13 cellular contexts compared by ENCODE assay signal in genomic region chr3:151008699-151009098, GRCh38. TPM values are rescaled to one million over a fixed set of nuclear protein-coding genes. Genes with fewer than 3 reads are reported as not detected.
DNase-seq lines count a peak whose midpoint lies in the region; ATAC-seq, FAIRE-seq and TF ChIP-seq lines count a peak whose summit lies in the region.
"Had no signal": no experiment of that assay in that cellular context is flagged by ENCODE, and none has a peak within 500 bp of the region (broad histone marks: within the 10 kb centered on the region; RNA-seq: fewer than 3 reads in every experiment).

No MANE protein-coding gene starts in this region.

- H3K4me3 ChIP-seq in Loucy (ENCODE audit: low read length, poor library complexity, severe bottlenecking): no peak overlapping the region
- no peak overlapping the region for H3K4me3 ChIP-seq in bronchial epithelial cell (ENCODE audit: low read depth, low read length)
- no peak overlapping the region for H3K4me3 ChIP-seq in mesenchymal stem cell (ENCODE audit: insufficient read depth in 1 of 2, low read depth in 1 of 2, low read length in 2 of 2)
- H3K4me3 ChIP-seq: upper lobe of right lung had no signal

- no peaks in the 10 kb centered on the region for H3K27me3 ChIP-seq in Loucy (ENCODE audit: insufficient read depth, low read length, poor library complexity, severe bottlenecking)
- peaks cover 3% of the 10 kb centered on the region for H3K27me3 ChIP-seq in bronchial epithelial cell (ENCODE audit: control insufficient read depth, insufficient read depth, low read length)
- H3K27me3 ChIP-seq in mesenchymal stem cell (ENCODE audit: control insufficient read depth in 1 of 2, insufficient read depth in 1 of 2, low read length in 2 of 2): peaks cover 0 to 8% of the 10 kb centered on the region in 2 experiments

- H3K27ac ChIP-seq in mesenchymal stem cell (ENCODE audit: low read length, poor library complexity, severe bottlenecking): no peak overlapping the region
- H3K27ac ChIP-seq: upper lobe of right lung had no signal

- no peak overlapping the region for H3K14ac ChIP-seq in mesenchymal stem cell (ENCODE audit: low read length in 2 of 2)

- no peak overlapping the region for H3K4ac ChIP-seq in mesenchymal stem cell (ENCODE audit: low read depth in 1 of 2, low read length in 2 of 2)

- no peak overlapping the region for H2BK12ac ChIP-seq in mesenchymal stem cell (ENCODE audit: low read length in 2 of 2)

- no peak overlapping the region for H2AK5ac ChIP-seq in mesenchymal stem cell (ENCODE audit: low read length, severe bottlenecking)

- H3K18ac ChIP-seq in mesenchymal stem cell (ENCODE audit: low read depth in 1 of 2, low read length in 2 of 2): no peak overlapping the region

- no peak overlapping the region for H3K27ac Mint-ChIP-seq in activated CD8-positive, alpha-beta T cell treated with anti-CD3 and anti-CD28 coated beads for 36 hours
- H3K27ac Mint-ChIP-seq: activated naive CD8-positive, alpha-beta T cell treated with anti-CD3 and anti-CD28 coated beads, Interleukin-2, amount 10 ng/mL, durations not matched to agents 7 days and 5 days; IgD-negative memory B cell; immature natural killer cell; T-cell had no signal

- intact Hi-C loops in activated CD8-positive, alpha-beta T cell treated with anti-CD3 and anti-CD28 coated beads for 36 hours (cut with micrococcal nuclease): no loop called here

- H2AFZ ChIP-seq in Loucy (ENCODE audit: low read length) (no peak overlapping the region), mesenchymal stem cell (ENCODE audit: low read depth, low read length) (no peak overlapping the region)

- H2BK15ac ChIP-seq in mesenchymal stem cell (ENCODE audit: low read depth, poor library complexity, severe bottlenecking): no peak overlapping the region

- H3K4me3 Mint-ChIP-seq in activated CD8-positive, alpha-beta T cell treated with anti-CD3 and anti-CD28 coated beads for 36 hours: no peak overlapping the region
- H3K4me3 Mint-ChIP-seq: activated naive CD8-positive, alpha-beta T cell treated with anti-CD3 and anti-CD28 coated beads, Interleukin-2, amount 10 ng/mL, durations not matched to agents 7 days and 5 days; IgD-negative memory B cell; immature natural killer cell; T-cell had no signal

- H2BK120ac ChIP-seq in mesenchymal stem cell (ENCODE audit: low read depth, low read length): no peak overlapping the region

- ATAC-seq in activated CD8-positive, alpha-beta T cell treated with anti-CD3 and anti-CD28 coated beads for 36 hours: no peak
- ATAC-seq: T-cell, upper lobe of right lung had no signal

- H2BK5ac ChIP-seq in mesenchymal stem cell (ENCODE audit: low read depth, low read length, poor library complexity, severe bottlenecking): no peak overlapping the region

- H3K36me3 ChIP-seq in Loucy (ENCODE audit: insufficient read depth, low read length) (no peaks in the 10 kb centered on the region), bronchial epithelial cell (ENCODE audit: control insufficient read depth, insufficient read depth, low read length) (no peaks in the 10 kb centered on the region), mesenchymal stem cell (ENCODE audit: control insufficient read depth in 1 of 2, insufficient read depth in 2 of 2, low read depth in 1 of 2, low read length in 2 of 2) (no peaks in the 10 kb centered on the region)
- H3K36me3 ChIP-seq: upper lobe of right lung had no signal

- H3K9me3 ChIP-seq in Loucy (ENCODE audit: insufficient read depth, low read depth, low read length) (no peaks in the 10 kb centered on the region), mesenchymal stem cell (ENCODE audit: control insufficient read depth, low read length) (no peaks in the 10 kb centered on the region)
- H3K9me3 ChIP-seq: upper lobe of right lung had no signal

- no peak overlapping the region for H4K8ac ChIP-seq in mesenchymal stem cell (ENCODE audit: low read length)

- H3K9me3 Mint-ChIP-seq in activated CD8-positive, alpha-beta T cell treated with anti-CD3 and anti-CD28 coated beads for 36 hours: no peaks in the 10 kb centered on the region
- H3K9me3 Mint-ChIP-seq: activated naive CD8-positive, alpha-beta T cell treated with anti-CD3 and anti-CD28 coated beads, Interleukin-2, amount 10 ng/mL, durations not matched to agents 7 days and 5 days; T-cell had no signal

- no peak for FAIRE-seq in bronchial epithelial cell (lab: Jason Lieb, UNC)

- DNase-seq in COLO829 (ENCODE audit: low spot score): peak; percentile 60
- peak; percentile 22 for DNase-seq in bronchial epithelial cell (ENCODE audit: low read depth)
- DNase-seq in mesenchymal stem cell: peak; percentile 68
- DNase-seq in T1000 (lab: John Stamatoyannopoulos, UW): no peak
- no peak for DNase-seq in OCI-M2 (lab: John Stamatoyannopoulos, UW; ENCODE audit: unreplicated experiment)
- DNase-seq in activated CD8-positive, alpha-beta T cell treated with anti-CD3 and anti-CD28 coated beads for 36 hours: no peak
- no peak for DNase-seq in stimulated activated naive CD4-positive, alpha-beta T cell (lab: John Stamatoyannopoulos, UW)
- DNase-seq: activated naive CD8-positive, alpha-beta T cell treated with anti-CD3 and anti-CD28 coated beads, Interleukin-2, amount 10 ng/mL, durations not matched to agents 7 days and 5 days; immature natural killer cell; T-cell; upper lobe of right lung had no signal

- H3K23ac ChIP-seq in mesenchymal stem cell (ENCODE audit: low read length in 2 of 2): no peak overlapping the region

- no peaks in the 10 kb centered on the region for H3K79me1 ChIP-seq in mesenchymal stem cell (replicated peaks; ENCODE audit: low read length, poor library complexity, severe bottlenecking)

- H3K4me1 ChIP-seq in Loucy (ENCODE audit: insufficient read depth, low read length, poor library complexity, severe bottlenecking): peaks cover 6% of the 10 kb centered on the region
- H3K4me1 ChIP-seq in mesenchymal stem cell (ENCODE audit: control insufficient read depth, insufficient read depth, low read depth, low read length): no peaks in the 10 kb centered on the region
- H3K4me1 ChIP-seq: upper lobe of right lung had no signal

- CTCF ChIA-PET in activated CD8-positive, alpha-beta T cell treated with anti-CD3 and anti-CD28 coated beads for 36 hours (lab: Charles Lee): interaction anchor here (0.9 to 1.0 kb wide), 2 partner anchors 58 to 74 kb away, joined by 3 read pairs; no protein-coding TSS in a partner anchor

- H3K27me3 Mint-ChIP-seq in activated CD8-positive, alpha-beta T cell treated with anti-CD3 and anti-CD28 coated beads for 36 hours: peaks cover 2% of the 10 kb centered on the region

- H3K4me1 Mint-ChIP-seq in activated CD8-positive, alpha-beta T cell treated with anti-CD3 and anti-CD28 coated beads for 36 hours (ENCODE audit: low read depth): no peaks in the 10 kb centered on the region
- H3K4me1 Mint-ChIP-seq: IgD-negative memory B cell, immature natural killer cell, T-cell had no signal

- H4K91ac ChIP-seq in mesenchymal stem cell (ENCODE audit: low read length): no peak overlapping the region

- H3K79me2 ChIP-seq in Loucy (ENCODE audit: insufficient read depth, low read length): no peaks in the 10 kb centered on the region

- no peaks in the 10 kb centered on the region for H3K36me3 Mint-ChIP-seq in activated CD8-positive, alpha-beta T cell treated with anti-CD3 and anti-CD28 coated beads for 36 hours (ENCODE audit: low read depth)
- H3K36me3 Mint-ChIP-seq: activated naive CD8-positive, alpha-beta T cell treated with anti-CD3 and anti-CD28 coated beads, Interleukin-2, amount 10 ng/mL, durations not matched to agents 7 days and 5 days; IgD-negative memory B cell; immature natural killer cell; T-cell had no signal

- H3K9me2 ChIP-seq in Loucy (replicated peaks; ENCODE audit: low read depth, low read length): no peaks in the 10 kb centered on the region

- H4K20me1 ChIP-seq in Loucy (ENCODE audit: insufficient read depth, low read length, poor library complexity, severe bottlenecking): no peaks in the 10 kb centered on the region

- 78% methylated on average over 2 of the region's 2 CpGs for WGBS in mesenchymal stem cell

- H3F3A ChIP-seq in Loucy (ENCODE audit: low read depth): no peaks in the 10 kb centered on the region

- POLR2A ChIA-PET in activated CD8-positive, alpha-beta T cell treated with anti-CD3 and anti-CD28 coated beads for 36 hours (lab: Charles Lee): no interaction called here

- H3K4me2 ChIP-seq in Loucy (ENCODE audit: low read depth, low read length, poor library complexity, severe bottlenecking) (no peak overlapping the region), mesenchymal stem cell (ENCODE audit: low read length, poor library complexity, severe bottlenecking) (no peak overlapping the region)

- H3K9ac ChIP-seq in Loucy (ENCODE audit: low read depth, low read length, poor library complexity, severe bottlenecking): no peak overlapping the region
- H3K9ac ChIP-seq in mesenchymal stem cell (ENCODE audit: low read length): no peak overlapping the region

- TF ChIP-seq CTCF in Loucy (conservative IDR thresholded peaks at IDR 0.05; ENCODE audit: low read length): peak; percentile 49
- TF ChIP-seq CTCF in bronchial epithelial cell (IDR thresholded peaks at IDR 0.05; ENCODE audit: insufficient read depth, low read length, severe bottlenecking): peak; percentile 32
- no peak for TF ChIP-seq CTCF in activated CD8-positive, alpha-beta T cell treated with anti-CD3 and anti-CD28 coated beads for 36 hours (IDR thresholded peaks at IDR 0.05)

RNA-seq across cellular contexts. Expression of gene CLRN1, which starts 36.2 kb away (rescaled TPM):
- total RNA-seq in bronchial epithelial cell: not detected in 2 replicates
- polyA plus RNA-seq in mesenchymal stem cell (2013, experiment 1 of 2): not detected
- not detected for polyA plus RNA-seq in mesenchymal stem cell (2013, experiment 2 of 2)
- total RNA-seq in activated CD8-positive, alpha-beta T cell treated with anti-CD3 and anti-CD28 coated beads for 36 hours: not detected
- total RNA-seq: activated naive CD8-positive, alpha-beta T cell treated with anti-CD3 and anti-CD28 coated beads, Interleukin-2, amount 10 ng/mL, durations not matched to agents 7 days and 5 days; T-cell; upper lobe of right lung had no signal
- polyA plus RNA-seq: IgD-negative memory B cell, immature natural killer cell had no signal

Comparison
In these comparisons a context has a peak if more than half of its experiments do, and no peak if none do; other contexts are left out.
1. DNase-seq: peak in COLO829 (single experiment), bronchial epithelial cell (single experiment) and mesenchymal stem cell (single experiment); none in T1000 (single experiment), OCI-M2 (single experiment), activated CD8-positive, alpha-beta T cell treated with anti-CD3 and anti-CD28 coated beads for 36 hours (single experiment) and stimulated activated naive CD4-positive, alpha-beta T cell (0 of 6).